Comparison of ENCODE assay signal across 12 cellular contexts in genomic region chr22:45903355-45904149, GRCh38.
DNase-seq lines count a peak whose midpoint lies in the region; ATAC-seq, FAIRE-seq and TF ChIP-seq lines count a peak whose summit lies in the region.
"Had no signal": no experiment of that assay in that cellular context is flagged by ENCODE, and none has a peak within 500 bp of the region (broad histone marks: within the 10 kb centered on the region; RNA-seq: fewer than 3 reads in every experiment).

No MANE protein-coding gene starts in this region.

- H3K27ac ChIP-seq in naive thymus-derived CD4-positive, alpha-beta T cell (ENCODE audit: low read depth, low read length), result no peak overlapping the region
- H3K27ac ChIP-seq: psoas muscle had no signal

- H3K9me3 ChIP-seq in naive thymus-derived CD4-positive, alpha-beta T cell (ENCODE audit: control insufficient read depth in 2 of 3, low read length in 3 of 3), result no peaks in the 10 kb centered on the region
- H3K9me3 ChIP-seq: psoas muscle had no signal

- TF ChIP-seq CTCF in BJ (IDR thresholded peaks at IDR 0.05; ENCODE audit: insufficient read depth, low read depth, low read length) (no peak), NB4 (IDR thresholded peaks at IDR 0.05; ENCODE audit: low read depth, low read length) (no peak), D721Med (IDR thresholded peaks at IDR 0.05; ENCODE audit: insufficient read depth, missing control alignments) (no peak)

- DNase-seq in BJ (ENCODE audit: low read depth) (peak; percentile 12), NB4 (ENCODE audit: low read depth) (peak; percentile 70), dermis blood vessel endothelial cell (peak; percentile 27), D721Med (ENCODE audit: insufficient read length, low spot score) (no peak), NCI-H2029 treated with DMSO at 0.1 percent for 48 hours (lab: John Stamatoyannopoulos, UW) (no peak), SW480 (ENCODE audit: low spot score) (no peak), NCI-H187 (lab: John Stamatoyannopoulos, UW) (no peak)
- no peak for DNase-seq in naive thymus-derived CD4-positive, alpha-beta T cell
- DNase-seq: MM.1S, psoas muscle had no signal

- H3K27me3 ChIP-seq in BJ (ENCODE audit: control insufficient read depth, insufficient read depth, low read length), result peaks cover 12% of the 10 kb centered on the region
- no peaks in the 10 kb centered on the region for H3K27me3 ChIP-seq in naive thymus-derived CD4-positive, alpha-beta T cell (ENCODE audit: control insufficient read depth in 2 of 2, insufficient read depth in 2 of 2, low read length in 2 of 2)

- CTCF ChIA-PET in BJ (lab: Yijun Ruan, JAX), result interaction anchor here (1.6 kb wide), 1 partner anchor 9 kb away, joined by 4 read pairs; no protein-coding TSS in a partner anchor
- CTCF ChIA-PET in naive thymus-derived CD4-positive, alpha-beta T cell (lab: Charles Lee), result no interaction called here

- no peak for TF ChIP-seq POLR2A in NB4 (IDR thresholded peaks at IDR 0.05; ENCODE audit: extremely low read depth, insufficient read length)

- H3K27me3 Mint-ChIP-seq in naive thymus-derived CD4-positive, alpha-beta T cell, result peaks cover 11 to 34% (median 19%) of the 10 kb centered on the region in 5 donors

- H3K27ac Mint-ChIP-seq in naive thymus-derived CD4-positive, alpha-beta T cell, result no peak overlapping the region

- no peak overlapping the region for H3K4me3 ChIP-seq in BJ (ENCODE audit: low read depth, low read length)
- no peak overlapping the region for H3K4me3 ChIP-seq in NB4 (ENCODE audit: low read depth, low read length)
- H3K4me3 ChIP-seq in naive thymus-derived CD4-positive, alpha-beta T cell (ENCODE audit: low read length), result no peak overlapping the region
- H3K4me3 ChIP-seq: psoas muscle had no signal

- no peaks in the 10 kb centered on the region for H3K36me3 Mint-ChIP-seq in naive thymus-derived CD4-positive, alpha-beta T cell
- H3K36me3 Mint-ChIP-seq: brain had no signal

- no peaks in the 10 kb centered on the region for H3K36me3 ChIP-seq in BJ (ENCODE audit: control insufficient read depth, insufficient read depth, low read length)
- H3K36me3 ChIP-seq in naive thymus-derived CD4-positive, alpha-beta T cell (ENCODE audit: control insufficient read depth in 2 of 3, insufficient read depth in 3 of 3, low read length in 3 of 3), result no peaks in the 10 kb centered on the region

- H3K4me1 Mint-ChIP-seq in naive thymus-derived CD4-positive, alpha-beta T cell, result peaks cover 0 to 3% (median 0%) of the 10 kb centered on the region in 7 donors

- FAIRE-seq in D721Med (lab: Jason Lieb, UNC), result no peak
- FAIRE-seq: GM19239 had no signal

- ATAC-seq in naive thymus-derived CD4-positive, alpha-beta T cell, result peak; percentile 20

- peaks cover 0 to 4% (median 0%) of the 10 kb centered on the region in 11 donors for H3K9me3 Mint-ChIP-seq in naive thymus-derived CD4-positive, alpha-beta T cell

- no peak overlapping the region for H3K4me3 Mint-ChIP-seq in naive thymus-derived CD4-positive, alpha-beta T cell
- H3K4me3 Mint-ChIP-seq: brain had no signal

- no peaks in the 10 kb centered on the region for H3K4me1 ChIP-seq in naive thymus-derived CD4-positive, alpha-beta T cell (ENCODE audit: control insufficient read depth in 2 of 2, insufficient read depth in 2 of 2, low read length in 2 of 2)
- H3K4me1 ChIP-seq: psoas muscle had no signal

- intact Hi-C loops in naive thymus-derived CD4-positive, alpha-beta T cell (cut with micrococcal nuclease), result no loop called here

- POLR2A ChIA-PET in BJ (lab: Charles Lee), result no interaction called here
- POLR2A ChIA-PET in naive thymus-derived CD4-positive, alpha-beta T cell (lab: Charles Lee), result no interaction called here

Comparison
In these comparisons a context has a peak if more than half of its experiments do, and no peak if none do; other contexts are left out.
1. DNase-seq: peak in BJ (single experiment), NB4 (single experiment) and dermis blood vessel endothelial cell (single experiment); none in naive thymus-derived CD4-positive, alpha-beta T cell (0 of 9), D721Med (single experiment), NCI-H2029 treated with DMSO at 0.1 percent for 48 hours (single experiment), SW480 (single experiment) and NCI-H187 (0 of 2).